Comparison of ENCODE assay signal across 1 cellular context in the genomic region with DNA sequence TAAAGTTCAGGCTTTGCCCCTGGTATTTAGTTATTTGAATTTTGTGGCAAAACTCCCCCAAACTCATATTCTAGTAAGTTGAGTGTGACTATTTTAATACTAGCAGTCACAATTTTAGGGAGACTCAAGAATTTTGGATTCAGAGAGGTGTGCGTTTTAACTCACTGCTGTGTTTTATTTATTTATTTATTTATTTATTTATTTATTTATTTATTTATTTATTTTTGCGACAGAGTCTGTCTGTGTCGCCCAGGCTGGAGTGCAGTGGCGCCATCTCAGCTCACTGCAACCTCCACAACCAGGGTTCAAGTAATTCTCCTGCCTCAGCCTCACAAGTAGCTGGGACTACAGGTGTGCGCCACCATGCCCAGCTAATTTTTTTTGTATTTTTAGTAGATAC.
TF ChIP-seq lines count a peak whose summit lies in the region.

No MANE protein-coding gene starts in this region.

TF ChIP-seq in HEK293, 187 proteins besides CTCF, POLR2A, EP300 and RAD21 (continued from another document):
- TF ChIP-seq ZNF654 (tag by site-specific recombination; IDR thresholded peaks at IDR 0.05; ENCODE audit: low read depth): peak; percentile 10; the same call in 1 of the 2 replicates
- TF ChIP-seq ZNF623 (tag by site-specific recombination; IDR thresholded peaks at IDR 0.05): peak; percentile 55
- peak; percentile 70; the same call in 1 of the 2 replicates for TF ChIP-seq ZNF433 (tag by site-specific recombination; IDR thresholded peaks at IDR 0.05; ENCODE audit: low read depth)
- TF ChIP-seq, protein P1, sequence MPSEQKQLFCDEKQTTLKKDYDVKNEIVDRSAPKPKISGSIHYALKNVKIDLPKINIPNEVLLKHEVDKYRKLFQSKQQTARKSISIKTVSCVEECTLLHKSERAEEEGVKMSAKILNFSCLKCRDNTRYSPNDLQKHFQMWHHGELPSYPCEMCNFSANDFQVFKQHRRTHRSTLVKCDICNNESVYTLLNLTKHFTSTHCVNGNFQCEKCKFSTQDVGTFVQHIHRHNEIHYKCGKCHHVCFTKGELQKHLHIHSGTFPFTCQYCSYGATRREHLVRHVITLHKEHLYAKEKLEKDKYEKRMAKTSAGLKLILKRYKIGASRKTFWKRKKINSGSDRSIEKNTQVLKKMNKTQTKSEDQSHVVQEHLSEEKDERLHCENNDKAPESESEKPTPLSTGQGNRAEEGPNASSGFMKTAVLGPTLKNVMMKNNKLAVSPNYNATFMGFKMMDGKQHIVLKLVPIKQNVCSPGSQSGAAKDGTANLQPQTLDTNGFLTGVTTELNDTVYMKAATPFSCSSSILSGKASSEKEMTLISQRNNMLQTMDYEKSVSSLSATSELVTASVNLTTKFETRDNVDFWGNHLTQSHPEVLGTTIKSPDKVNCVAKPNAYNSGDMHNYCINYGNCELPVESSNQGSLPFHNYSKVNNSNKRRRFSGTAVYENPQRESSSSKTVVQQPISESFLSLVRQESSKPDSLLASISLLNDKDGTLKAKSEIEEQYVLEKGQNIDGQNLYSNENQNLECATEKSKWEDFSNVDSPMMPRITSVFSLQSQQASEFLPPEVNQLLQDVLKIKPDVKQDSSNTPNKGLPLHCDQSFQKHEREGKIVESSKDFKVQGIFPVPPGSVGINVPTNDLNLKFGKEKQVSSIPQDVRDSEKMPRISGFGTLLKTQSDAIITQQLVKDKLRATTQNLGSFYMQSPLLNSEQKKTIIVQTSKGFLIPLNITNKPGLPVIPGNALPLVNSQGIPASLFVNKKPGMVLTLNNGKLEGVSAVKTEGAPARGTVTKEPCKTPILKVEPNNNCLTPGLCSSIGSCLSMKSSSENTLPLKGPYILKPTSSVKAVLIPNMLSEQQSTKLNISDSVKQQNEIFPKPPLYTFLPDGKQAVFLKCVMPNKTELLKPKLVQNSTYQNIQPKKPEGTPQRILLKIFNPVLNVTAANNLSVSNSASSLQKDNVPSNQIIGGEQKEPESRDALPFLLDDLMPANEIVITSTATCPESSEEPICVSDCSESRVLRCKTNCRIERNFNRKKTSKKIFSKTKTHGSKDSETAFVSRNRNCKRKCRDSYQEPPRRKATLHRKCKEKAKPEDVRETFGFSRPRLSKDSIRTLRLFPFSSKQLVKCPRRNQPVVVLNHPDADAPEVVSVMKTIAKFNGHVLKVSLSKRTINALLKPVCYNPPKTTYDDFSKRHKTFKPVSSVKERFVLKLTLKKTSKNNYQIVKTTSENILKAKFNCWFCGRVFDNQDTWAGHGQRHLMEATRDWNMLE (tag by site-specific recombination; conservative IDR thresholded peaks at IDR 0.05; ENCODE audit: low read depth): peak; percentile 68
